Comparison of ENCODE assay signal across 1 cellular context in genomic region chr16:81448154-81449131, GRCh38.
TF ChIP-seq lines count a peak whose summit lies in the region.

No MANE protein-coding gene starts in this region.

TF ChIP-seq in K562, 482 proteins besides CTCF, POLR2A, EP300 and RAD21 (continued from another document and continues in another):
- no peak for TF ChIP-seq PATZ1 (CRISPR knock-in tag; IDR thresholded peaks at IDR 0.05; ENCODE audit: borderline replicate concordance)
- peak; percentile 84 for TF ChIP-seq PKNOX1 (IDR thresholded peaks at IDR 0.05)
- peak in 1 of 2 experiments; percentile 39; a peak in 1 of 4 replicates for TF ChIP-seq HDAC1 (IDR thresholded peaks at IDR 0.05)
- no peak for TF ChIP-seq MTF1 (CRISPR knock-in tag; IDR thresholded peaks at IDR 0.05; ENCODE audit: borderline replicate concordance)
- no peak for TF ChIP-seq E4F1 (CRISPR knock-in tag; IDR thresholded peaks at IDR 0.05; ENCODE audit: borderline replicate concordance)
- TF ChIP-seq CTCFL (IDR thresholded peaks at IDR 0.05; ENCODE audit: borderline replicate concordance, insufficient read depth, low read depth, low read length, poor library complexity, severe bottlenecking), result no peak
- TF ChIP-seq CBX5 (IDR thresholded peaks at IDR 0.05; ENCODE audit: borderline replicate concordance, low read depth), result no peak
- TF ChIP-seq CUX1 (CRISPR knock-in tag; IDR thresholded peaks at IDR 0.05), result no peak
- no peak for TF ChIP-seq ZNF644 (tag; IDR thresholded peaks at IDR 0.05; ENCODE audit: low read depth)
- 0 out of 2 replicates have a peak, but pooled peaks have one; percentile 22 for TF ChIP-seq ZBTB1 (CRISPR knock-in tag; IDR thresholded peaks at IDR 0.05; ENCODE audit: borderline replicate concordance, low read depth)
- TF ChIP-seq RBBP5 (IDR thresholded peaks at IDR 0.05; ENCODE audit: borderline replicate concordance, insufficient read depth, low read length, poor library complexity, severe bottlenecking), result peak; percentile 80
- TF ChIP-seq ZFX (CRISPR knock-in tag; IDR thresholded peaks at IDR 0.05), result no peak
- TF ChIP-seq MBD2 (IDR thresholded peaks at IDR 0.05; ENCODE audit: borderline replicate concordance, low read depth), result no peak
- no peak for TF ChIP-seq E2F3 (CRISPR knock-in tag; IDR thresholded peaks at IDR 0.05)
- TF ChIP-seq ZKSCAN3 (CRISPR knock-in tag; IDR thresholded peaks at IDR 0.05), result no peak
- TF ChIP-seq HDAC8 (tag; IDR thresholded peaks at IDR 0.05), result no peak
- no peak for TF ChIP-seq ARID2 (IDR thresholded peaks at IDR 0.05)
- no peak for TF ChIP-seq ZHX1 (conservative IDR thresholded peaks at IDR 0.05; ENCODE audit: low read length)
- peak; percentile 55 for TF ChIP-seq CXXC5 (CRISPR knock-in tag; IDR thresholded peaks at IDR 0.05)
- no peak for TF ChIP-seq MCM7 (IDR thresholded peaks at IDR 0.05)
- TF ChIP-seq CCAR2 (IDR thresholded peaks at IDR 0.05; ENCODE audit: low read depth, low read length), result no peak
- TF ChIP-seq BRF2 (IDR thresholded peaks at IDR 0.05; ENCODE audit: borderline replicate concordance, insufficient read depth, insufficient read length), result no peak
- no peak for TF ChIP-seq GATA2 (CRISPR knock-in tag; IDR thresholded peaks at IDR 0.05)
- TF ChIP-seq ARID4B (CRISPR knock-in tag; IDR thresholded peaks at IDR 0.05), result no peak
- TF ChIP-seq BCL6 (CRISPR knock-in tag; IDR thresholded peaks at IDR 0.05), result no peak
- no peak for TF ChIP-seq NUFIP1 (IDR thresholded peaks at IDR 0.05; ENCODE audit: partially characterized antibody)
- TF ChIP-seq HNRNPH1 (optimal IDR thresholded peaks at IDR 0.05; ENCODE audit: low read depth, low read length), result no peak
